Comparison of ENCODE assay signal across 20 cellular contexts in genomic region chr14:64210211-64210610, GRCh38.
A peak's percentile ranks its signal among the peaks of the same experiment; 100 is the strongest.
DNase-seq lines count a peak whose midpoint lies in the region; ATAC-seq and TF ChIP-seq lines count a peak whose summit lies in the region.
"Had no signal": no experiment of that assay in that cellular context is flagged by ENCODE, and none has a peak within 500 bp of the region (broad histone marks: within the 10 kb centered on the region; RNA-seq: fewer than 3 reads in every experiment).

No MANE protein-coding gene starts in this region.

- CTCF ChIA-PET in OCI-LY7 (lab: Charles Lee; ENCODE audit: unreplicated experiment), result no interaction called here

- no peak for ATAC-seq in left lobe of liver
- ATAC-seq in GM18861 (IDR thresholded peaks at IDR 0.05; ENCODE audit: unreplicated experiment), result no peak
- no peak for ATAC-seq in foreskin keratinocyte
- ATAC-seq: activated T-cell treated with anti-CD3 and anti-CD28 coated beads, Interleukin-2, amount 50 U/mL, for 4 hours had no signal

- no peaks in the 10 kb centered on the region for H3K79me2 ChIP-seq in OCI-LY7 (ENCODE audit: insufficient read depth, low read depth, low read length)

- peak overlapping the region in 2 of 4 donors; percentile 25 to 45 for H3K4me3 Mint-ChIP-seq in IgD-negative memory B cell
- H3K4me3 Mint-ChIP-seq: activated T-cell treated with anti-CD3 and anti-CD28 coated beads, Interleukin-2, amount 50 U/mL, for 4 hours; T-helper 1 cell treated with Interleukin-12 subunit alpha and Interleukin-12 subunit beta and Interleukin-4 antibody, amounts not matched to agents 30 μg/mL and 1 μg/mL, for 36 hours had no signal

- no peak overlapping the region for H2AFZ ChIP-seq in OCI-LY7 (ENCODE audit: low read length)

- H3K4me3 ChIP-seq in OCI-LY7 (ENCODE audit: low read depth, low read length, poor library complexity, severe bottlenecking) (no peak overlapping the region), skeletal muscle tissue (ENCODE audit: low read length in 3 of 3) (peak overlapping the region in 2 of 3 donors; percentile 21 to 45)
- H3K4me3 ChIP-seq: BLaER1 treated with 17β-estradiol and CSF1 and Interleukin-3, amounts not matched to agents 10 nM and 100 nM; SK-N-MC; transverse colon had no signal

- POLR2A ChIA-PET in OCI-LY7 (lab: Charles Lee), result no interaction called here

- peaks cover 3 to 30% (median 28%) of the 10 kb centered on the region in 3 donors for H3K4me1 Mint-ChIP-seq in IgD-negative memory B cell

- DNase-seq in OCI-LY7 (ENCODE audit: low spot score), result no peak
- DNase-seq in left lobe of liver (ENCODE audit: low spot score), result peak; percentile 30
- no peak for DNase-seq in foreskin keratinocyte
- DNase-seq in NCI-H2107 treated with DMSO at 0.1 percent for 48 hours (lab: John Stamatoyannopoulos, UW; ENCODE audit: unreplicated experiment), result no peak
- DNase-seq: activated CD4-positive, alpha-beta T cell treated with anti-CD3 and anti-CD28 coated beads for 4 hours; activated CD8-positive, alpha-beta memory T cell treated with anti-CD3 and anti-CD28 coated beads for 24 hours; activated T-cell treated with anti-CD3 and anti-CD28 coated beads, Interleukin-2, amount 50 U/mL, for 4 hours; DMS79; mammary epithelial cell; NCI-H1105 treated with DMSO at 0.1 percent for 48 hours; NCI-H2029 treated with DMSO at 0.1 percent for 48 hours; NCI-H2227 treated with DMSO at 0.1 percent for 48 hours; stimulated activated CD8-positive, alpha-beta memory T cell treated with anti-CD3 and anti-CD28 coated beads, Interleukin-4, amount 100 ng/mL, for 48 hours; transverse colon had no signal

- no peaks in the 10 kb centered on the region for H3K27me3 Mint-ChIP-seq in IgD-negative memory B cell

- peak overlapping the region; percentile 27; the same call in 1 of the 2 replicates for H3K4me2 ChIP-seq in OCI-LY7 (ENCODE audit: low read length)

- H3K9me3 ChIP-seq in OCI-LY7 (ENCODE audit: low read length), result no peaks in the 10 kb centered on the region
- no peaks in the 10 kb centered on the region for H3K9me3 ChIP-seq in skeletal muscle tissue (ENCODE audit: control insufficient read depth in 3 of 3, low read length in 3 of 3)
- H3K9me3 ChIP-seq: BLaER1 treated with 17β-estradiol and CSF1 and Interleukin-3, amounts not matched to agents 10 nM and 100 nM; transverse colon had no signal

- H3K36me3 Mint-ChIP-seq in IgD-negative memory B cell, result peaks cover 4% of the 10 kb centered on the region

- H3K4me1 ChIP-seq in OCI-LY7 (ENCODE audit: insufficient read depth, low read length, poor library complexity, severe bottlenecking) (peaks cover 7% of the 10 kb centered on the region), skeletal muscle tissue (ENCODE audit: control insufficient read depth in 3 of 3, insufficient read depth in 3 of 3, low read length in 3 of 3) (peaks cover 19 to 40% (median 22%) of the 10 kb centered on the region in 3 donors), foreskin keratinocyte (peaks cover 16% of the 10 kb centered on the region)
- H3K4me1 ChIP-seq: transverse colon had no signal

- TF ChIP-seq CTCF in OCI-LY7 (conservative IDR thresholded peaks at IDR 0.05; ENCODE audit: low read length) (no peak), foreskin keratinocyte (conservative IDR thresholded peaks at IDR 0.05) (no peak)

- H3K36me3 ChIP-seq in OCI-LY7 (ENCODE audit: insufficient read depth, low read length), result peaks cover 92% of the 10 kb centered on the region
- H3K36me3 ChIP-seq in skeletal muscle tissue (ENCODE audit: control insufficient read depth in 3 of 3, insufficient read depth in 3 of 3, low read length in 3 of 3), result peaks cover 34 to 44% (median 35%) of the 10 kb centered on the region in 3 donors

- H3K9ac ChIP-seq in skeletal muscle tissue (ENCODE audit: low read depth in 1 of 3, low read length in 3 of 3), result peak overlapping the region in 2 of 3 donors; percentile 34 to 51
- H3K9ac ChIP-seq: BLaER1 treated with 17β-estradiol and CSF1 and Interleukin-3, amounts not matched to agents 10 nM and 100 nM had no signal

- intact Hi-C loops in OCI-LY7 (cut with micrococcal nuclease; ENCODE audit: unreplicated experiment), result no loop called here

- H3K9me3 Mint-ChIP-seq in IgD-negative memory B cell, result no peaks in the 10 kb centered on the region
- H3K9me3 Mint-ChIP-seq: activated T-cell treated with anti-CD3 and anti-CD28 coated beads, Interleukin-2, amount 50 U/mL, for 4 hours; T-helper 1 cell treated with Interleukin-12 subunit alpha and Interleukin-12 subunit beta and Interleukin-4 antibody, amounts not matched to agents 30 μg/mL and 1 μg/mL, for 36 hours had no signal

- H3K27ac Mint-ChIP-seq in IgD-negative memory B cell, result peak overlapping the region; percentile 19 to 86 (median 82)
- H3K27ac Mint-ChIP-seq: T-helper 1 cell treated with Interleukin-12 subunit alpha and Interleukin-12 subunit beta and Interleukin-4 antibody, amounts not matched to agents 30 μg/mL and 1 μg/mL, for 36 hours had no signal

- no peaks in the 10 kb centered on the region for H3K9me2 ChIP-seq in OCI-LY7 (ENCODE audit: insufficient read depth, low read length)

- no peak overlapping the region for H3K27ac ChIP-seq in OCI-LY7 (ENCODE audit: low read depth, low read length, poor library complexity, severe bottlenecking)
- peak overlapping the region; percentile 57 for H3K27ac ChIP-seq in skeletal muscle tissue (ENCODE audit: low read depth, low read length)
- H3K27ac ChIP-seq in foreskin keratinocyte, result no peak overlapping the region
- H3K27ac ChIP-seq: SK-N-MC had no signal

- no TSS peak for BruUV-seq in OCI-LY7 (replicated peaks; lab: Mats Ljungman, UMichigan)

- H3K27me3 ChIP-seq in skeletal muscle tissue (ENCODE audit: control insufficient read depth in 3 of 3, insufficient read depth in 3 of 3, low read length in 3 of 3) (no peaks in the 10 kb centered on the region), foreskin keratinocyte (no peaks in the 10 kb centered on the region)
- H3K27me3 ChIP-seq: BLaER1 treated with 17β-estradiol and CSF1 and Interleukin-3, amounts not matched to agents 10 nM and 100 nM; transverse colon had no signal

- H4K20me1 ChIP-seq in OCI-LY7 (ENCODE audit: insufficient read depth, low read length), result no peaks in the 10 kb centered on the region
- H4K20me1 ChIP-seq: BLaER1 treated with 17β-estradiol and CSF1 and Interleukin-3, amounts not matched to agents 10 nM and 100 nM had no signal
